14 cellular contexts compared by ENCODE assay signal in genomic region chr11:76786053-76787014, GRCh38. TPM values are rescaled to one million over a fixed set of nuclear protein-coding genes. Genes with fewer than 3 reads are reported as not detected.
DNase-seq lines count a peak whose midpoint lies in the region; TF ChIP-seq lines count a peak whose summit lies in the region.
"Had no signal": no experiment of that assay in that cellular context is flagged by ENCODE, and none has a peak within 500 bp of the region (broad histone marks: within the 10 kb centered on the region; RNA-seq: fewer than 3 reads in every experiment).

No MANE protein-coding gene starts in this region.

- no peak overlapping the region for H3K4ac ChIP-seq in mesenchymal stem cell (ENCODE audit: low read depth in 1 of 2, low read length in 2 of 2)

- no peak overlapping the region for H4K91ac ChIP-seq in mesenchymal stem cell (ENCODE audit: low read length)

- H4K8ac ChIP-seq in mesenchymal stem cell (ENCODE audit: low read length): no peak overlapping the region

- H3K9me3 ChIP-seq in HUES48 (ENCODE audit: control insufficient read depth, insufficient read depth, low read length): peaks cover 8% of the 10 kb centered on the region; the same call in 1 of the 2 replicates
- H3K9me3 ChIP-seq in breast epithelium: no peaks in the 10 kb centered on the region
- no peaks in the 10 kb centered on the region for H3K9me3 ChIP-seq in mesenchymal stem cell (ENCODE audit: control insufficient read depth, low read length)
- H3K9me3 ChIP-seq in suprapubic skin: no peaks in the 10 kb centered on the region
- H3K9me3 ChIP-seq: adrenal gland had no signal

- DNase-seq in breast epithelium (ENCODE audit: low spot score in 2 of 2): no peak
- DNase-seq in mesenchymal stem cell: no peak
- no peak for DNase-seq in suprapubic skin (ENCODE audit: low spot score in 2 of 2)
- no peak for DNase-seq in dorsolateral prefrontal cortex
- no peak for DNase-seq in COR-L47 (lab: John Stamatoyannopoulos, UW)
- no peak for DNase-seq in putamen (ENCODE audit: low spot score)
- DNase-seq: activated CD4-positive, alpha-beta T cell treated with anti-CD3 and anti-CD28 coated beads, Interleukin-2, amount 10 ng/mL, durations not matched to agents 24 days and 14 days; activated T-cell treated with anti-CD3 and anti-CD28 coated beads, Interleukin-2, amount 50 U/mL, for 48 hours; adrenal gland; NCI-H2029 treated with DMSO at 0.1 percent for 48 hours; NCI-H774; stimulated activated CD4-positive, alpha-beta T cell treated with anti-CD3 and anti-CD28 coated beads, Interleukin-12 subunit alpha, Interleukin-12 subunit beta, amount 100 ng/mL, for 4 hours had no signal

- peaks cover 11% of the 10 kb centered on the region for H3K79me1 ChIP-seq in mesenchymal stem cell (replicated peaks; ENCODE audit: low read length, poor library complexity, severe bottlenecking)

- TF ChIP-seq POLR2A in breast epithelium (IDR thresholded peaks at IDR 0.05) (no peak), suprapubic skin (IDR thresholded peaks at IDR 0.05) (no peak)

- no peak overlapping the region for H3K4me2 ChIP-seq in mesenchymal stem cell (ENCODE audit: low read length, poor library complexity, severe bottlenecking)

- H2BK15ac ChIP-seq in mesenchymal stem cell (ENCODE audit: low read depth, poor library complexity, severe bottlenecking): no peak overlapping the region

- no peak overlapping the region for H2AFZ ChIP-seq in mesenchymal stem cell (ENCODE audit: low read depth, low read length)

- H3K36me3 ChIP-seq in HUES48 (ENCODE audit: control insufficient read depth, insufficient read depth, low read length): peaks cover 8% of the 10 kb centered on the region; the same call in 1 of the 2 replicates
- H3K36me3 ChIP-seq in breast epithelium: no peaks in the 10 kb centered on the region
- peaks cover 6 to 22% of the 10 kb centered on the region in 2 experiments for H3K36me3 ChIP-seq in mesenchymal stem cell (ENCODE audit: control insufficient read depth in 1 of 2, insufficient read depth in 2 of 2, low read depth in 1 of 2, low read length in 2 of 2)
- no peaks in the 10 kb centered on the region for H3K36me3 ChIP-seq in suprapubic skin
- H3K36me3 ChIP-seq: adrenal gland had no signal

- H3K27me3 ChIP-seq in HUES48 (ENCODE audit: control insufficient read depth, insufficient read depth, low read length) (no peaks in the 10 kb centered on the region), breast epithelium (no peaks in the 10 kb centered on the region), mesenchymal stem cell (ENCODE audit: control insufficient read depth in 1 of 2, insufficient read depth in 1 of 2, low read length in 2 of 2) (no peaks in the 10 kb centered on the region), suprapubic skin (no peaks in the 10 kb centered on the region), dorsolateral prefrontal cortex (no peaks in the 10 kb centered on the region)
- H3K27me3 ChIP-seq: adrenal gland had no signal

- H3K27ac ChIP-seq in HUES48 (ENCODE audit: low read depth, low read length): no peak overlapping the region
- peak overlapping the region; percentile 87 to 91 for H3K27ac ChIP-seq in breast epithelium
- no peak overlapping the region for H3K27ac ChIP-seq in mesenchymal stem cell (ENCODE audit: low read length, poor library complexity, severe bottlenecking)
- H3K27ac ChIP-seq in suprapubic skin: peak overlapping the region; percentile 97
- peak overlapping the region in 3 of 59 donors; percentile 18 to 48 (median 42) for H3K27ac ChIP-seq in dorsolateral prefrontal cortex

- no peak for TF ChIP-seq CTCF in breast epithelium (IDR thresholded peaks at IDR 0.05)
- no peak for TF ChIP-seq CTCF in suprapubic skin (IDR thresholded peaks at IDR 0.05)
- no peak for TF ChIP-seq CTCF in dorsolateral prefrontal cortex (IDR thresholded peaks at IDR 0.05 in 54 of 56, conservative IDR thresholded peaks at IDR 0.05 in 2 of 56; ENCODE audit: low read depth in 1 of 56, partially characterized antibody in 56 of 56)

- H2BK120ac ChIP-seq in mesenchymal stem cell (ENCODE audit: low read depth, low read length): no peak overlapping the region

- 89% methylated on average over 9 of the region's 10 CpGs for WGBS in mesenchymal stem cell
- WGBS in suprapubic skin: 51% methylated on average over 9 of the region's 10 CpGs

- TF ChIP-seq EP300 in suprapubic skin (IDR thresholded peaks at IDR 0.05): no peak

- H2BK12ac ChIP-seq in mesenchymal stem cell (ENCODE audit: low read length in 2 of 2): no peak overlapping the region

- no peak overlapping the region for H2BK5ac ChIP-seq in mesenchymal stem cell (ENCODE audit: low read depth, low read length, poor library complexity, severe bottlenecking)

- H3K9ac ChIP-seq in HUES48 (ENCODE audit: low read depth, low read length) (no peak overlapping the region), mesenchymal stem cell (ENCODE audit: low read length) (peak overlapping the region; percentile 97)

- peak overlapping the region in 1 of 2 experiments; percentile 74 for H3K23ac ChIP-seq in mesenchymal stem cell (ENCODE audit: low read length in 2 of 2)

- H3K4me1 ChIP-seq in HUES48 (ENCODE audit: control insufficient read depth, insufficient read depth, low read length) (peaks cover 33% of the 10 kb centered on the region), breast epithelium (peaks cover 26 to 50% of the 10 kb centered on the region in 2 donors), mesenchymal stem cell (ENCODE audit: control insufficient read depth, insufficient read depth, low read depth, low read length) (peaks cover 44% of the 10 kb centered on the region), suprapubic skin (peaks cover 89% of the 10 kb centered on the region)

- peak overlapping the region; percentile 21 for H2AK5ac ChIP-seq in mesenchymal stem cell (ENCODE audit: low read length, severe bottlenecking)

- H3K4me3 ChIP-seq in HUES48 (ENCODE audit: low read depth, low read length) (0 out of 2 replicates have a peak overlapping the region, but pooled peaks have one; percentile 96), breast epithelium (peak overlapping the region; percentile 90 to 94 (median 90)), mesenchymal stem cell (ENCODE audit: insufficient read depth in 1 of 2, low read depth in 1 of 2, low read length in 2 of 2) (no peak overlapping the region), suprapubic skin (peak overlapping the region; percentile 85), dorsolateral prefrontal cortex (peak overlapping the region in 1 of 59 donors; percentile 5)
- H3K4me3 ChIP-seq: adrenal gland had no signal

- H3K14ac ChIP-seq in mesenchymal stem cell (ENCODE audit: low read length in 2 of 2): no peak overlapping the region

- H3K18ac ChIP-seq in mesenchymal stem cell (ENCODE audit: low read depth in 1 of 2, low read length in 2 of 2): peak overlapping the region in 1 of 2 experiments; percentile 37

- intact Hi-C loops in breast epithelium (cut with DNase I; ENCODE audit: low total_unique reads): no loop called here
- intact Hi-C loops in dorsolateral prefrontal cortex (cut with DNase I): no loop called here

RNA-seq across cellular contexts. Expression of gene TSKU, which starts 3.2 kb away (rescaled TPM):
- total RNA-seq in breast epithelium (100 to 1,000 TPM in 1 of 3 donors, 10 to 100 TPM in 2; 51.1 to 360 (median 65.1) TPM), suprapubic skin (100 to 1,000 TPM in 3 of 4 donors, 10 to 100 TPM in 1; 85.5 to 155 (median 128) TPM), dorsolateral prefrontal cortex (1 to 10 TPM; 1.3 to 8.5 (median 3.4) TPM)
- polyA plus RNA-seq in mesenchymal stem cell (2013, experiment 1 of 2): 47.5 TPM
- 48.4 TPM for polyA plus RNA-seq in mesenchymal stem cell (2013, experiment 2 of 2)
- polyA plus RNA-seq: CD14-positive monocyte had no signal

Comparison
In these comparisons a context has a peak if more than half of its experiments do, and no peak if none do; other contexts are left out.
1. H3K27ac ChIP-seq: peak in breast epithelium (2 of 2) and suprapubic skin (single experiment); none in HUES48 (single experiment) and mesenchymal stem cell (single experiment).
2. H3K4me3 ChIP-seq: peak in HUES48 (single experiment), breast epithelium (3 of 3) and suprapubic skin (single experiment); none in mesenchymal stem cell (0 of 2).
3. RNA of gene TSKU, which starts 3.2 kb away (total RNA-seq): 85.5 to 155 TPM in suprapubic skin and 51.1 to 360 TPM in breast epithelium; 1.3 to 8.5 TPM in dorsolateral prefrontal cortex; every median in the first group is over 4 times any median in the second.